37 cellular contexts compared by ENCODE assay signal in genomic region chr3:9565316-9565715, GRCh38. TPM values are rescaled to one million over a fixed set of nuclear protein-coding genes. Genes with fewer than 3 reads are reported as not detected.
"Had no signal": no experiment of that assay in that cellular context is flagged by ENCODE, and none has a peak within 500 bp of the region (broad histone marks: within the 10 kb centered on the region; RNA-seq: fewer than 3 reads in every experiment).

No MANE protein-coding gene starts in this region.

- DNase-seq: Karpas-422, Kasumi-1, MG63, MM.1S, MV-4-11, NCI-H1048, NCI-H1092, NCI-H1092 treated with DMSO at 0.1 percent for 48 hours, NCI-H1105, NCI-H1105 treated with DMSO at 0.1 percent for 48 hours, NCI-H1417, NCI-H1417 treated with DMSO at 0.1 percent for 48 hours, NCI-H1436, NCI-H1436 treated with DMSO at 0.1 percent for 48 hours, NCI-H146, NCI-H1694, NCI-H1694 treated with DMSO at 0.1 percent for 48 hours, NCI-H187, NCI-H187 treated with DMSO at 0.1 percent for 48 hours, NCI-H1930, NCI-H2029, NCI-H2029 treated with DMSO at 0.1 percent for 48 hours, NCI-H2081, NCI-H2081 treated with DMSO at 0.1 percent for 48 hours, NCI-H2107, NCI-H2171, NCI-H2171 treated with DMSO at 0.1 percent for 48 hours, NCI-H2227 treated with DMSO at 0.1 percent for 48 hours, NCI-H226, NCI-H345, NCI-H446, NCI-H446 treated with DMSO at 0.1 percent for 48 hours, NCI-H510A, NCI-H510A treated with DMSO at 0.1 percent for 48 hours had no signal

- H3K36me3 ChIP-seq: MG63 had no signal

- H3K27me3 ChIP-seq: MG63 had no signal

- H3K4me3 ChIP-seq: MG63 had no signal

RNA-seq across cellular contexts. Expression of gene LHFPL4, which starts 11.7 kb away (rescaled TPM):
- total RNA-seq: LHCN-M2, MCF 10A, NCI-H460 had no signal
